In genomic region chr6:11618533-11618932, GRCh38 we compare ENCODE assay signal across 13 cellular contexts.
A peak's percentile ranks its signal among the peaks of the same experiment; 100 is the strongest.
DNase-seq lines count a peak whose midpoint lies in the region; ATAC-seq and TF ChIP-seq lines count a peak whose summit lies in the region.
"Had no signal": no experiment of that assay in that cellular context is flagged by ENCODE, and none has a peak within 500 bp of the region (broad histone marks: within the 10 kb centered on the region; RNA-seq: fewer than 3 reads in every experiment).

No MANE protein-coding gene starts in this region.

- H3K27ac Mint-ChIP-seq in neural progenitor cell, result no peak overlapping the region
- no peak overlapping the region for H3K27ac Mint-ChIP-seq in natural killer cell treated with Interleukin-12 subunit alpha and Interleukin-12 subunit beta and Interleukin-15 and Interleukin-18, amount 100 ng/mL, for 72 hours

- H3K4me1 ChIP-seq in neural progenitor cell, result peaks cover 14% of the 10 kb centered on the region
- no peaks in the 10 kb centered on the region for H3K4me1 ChIP-seq in colonic mucosa

- ATAC-seq in HG03342 (IDR thresholded peaks at IDR 0.05; ENCODE audit: unreplicated experiment), result no peak
- ATAC-seq in natural killer cell treated with Interleukin-12 subunit alpha and Interleukin-12 subunit beta and Interleukin-15 and Interleukin-18, amount 100 ng/mL, for 72 hours, result no peak
- ATAC-seq: activated T-cell treated with anti-CD3 and anti-CD28 coated beads, Interleukin-2, amount 50 U/mL, for 4 hours had no signal

- H3K9me3 ChIP-seq in neural progenitor cell (ENCODE audit: low read depth) (no peaks in the 10 kb centered on the region), colonic mucosa (no peaks in the 10 kb centered on the region)
- H3K9me3 ChIP-seq: esophagus muscularis mucosa, SJSA1 had no signal

- no peaks in the 10 kb centered on the region for H3K36me3 ChIP-seq in neural progenitor cell
- no peaks in the 10 kb centered on the region for H3K36me3 ChIP-seq in colonic mucosa
- H3K36me3 ChIP-seq: esophagus muscularis mucosa had no signal

- intact Hi-C loops in colonic mucosa (cut with DNase I), result no loop called here

- no peak overlapping the region for H3K9ac ChIP-seq in neural progenitor cell
- no peak overlapping the region for H3K9ac ChIP-seq in colonic mucosa (ENCODE audit: low read depth in 2 of 2, low read length in 2 of 2)
- H3K9ac ChIP-seq: parathyroid adenoma had no signal

- no peak overlapping the region for H3K4me2 ChIP-seq in neural progenitor cell

- no peaks in the 10 kb centered on the region for H4K20me1 ChIP-seq in neural progenitor cell (ENCODE audit: low read depth)

- in situ Hi-C loops in astrocyte of the spinal cord (cut with HindIII; ENCODE audit: low sequenced_read_pairs), result no loop called here

- peaks cover 29% of the 10 kb centered on the region for H3K4me1 Mint-ChIP-seq in neural progenitor cell
- H3K4me1 Mint-ChIP-seq in natural killer cell treated with Interleukin-12 subunit alpha and Interleukin-12 subunit beta and Interleukin-15 and Interleukin-18, amount 100 ng/mL, for 72 hours (ENCODE audit: low read depth in 2 of 2), result no peaks in the 10 kb centered on the region

- H2AFZ ChIP-seq in neural progenitor cell (replicated peaks), result no peak overlapping the region
- H2AFZ ChIP-seq: parathyroid adenoma had no signal

- peak; percentile 36 for DNase-seq in DMS53 (lab: John Stamatoyannopoulos, UW)
- no peak for DNase-seq in DMS53 treated with DMSO at 0.1 percent for 48 hours (lab: John Stamatoyannopoulos, UW; ENCODE audit: unreplicated experiment)
- DNase-seq in Kasumi-1 (lab: John Stamatoyannopoulos, UW), result peak; percentile 44 to 56
- DNase-seq in astrocyte of the spinal cord (ENCODE audit: low read depth, low spot score), result peak; percentile 54
- no peak for DNase-seq in neural progenitor cell (ENCODE audit: low spot score)
- no peak for DNase-seq in colonic mucosa
- DNase-seq in natural killer cell treated with Interleukin-12 subunit alpha and Interleukin-12 subunit beta and Interleukin-15 and Interleukin-18, amount 100 ng/mL, for 72 hours (ENCODE audit: low spot score), result no peak
- DNase-seq: activated T-cell treated with anti-CD3 and anti-CD28 coated beads, Interleukin-2, amount 50 U/mL, for 4 hours had no signal

- TF ChIP-seq CTCF in astrocyte of the spinal cord (IDR thresholded peaks at IDR 0.05; ENCODE audit: low read depth, low read length) (peak; percentile 34), neural progenitor cell (IDR thresholded peaks at IDR 0.05) (peak; percentile 57), colonic mucosa (IDR thresholded peaks at IDR 0.05) (no peak)

- H3K27me3 Mint-ChIP-seq in neural progenitor cell (ENCODE audit: insufficient read depth, low read depth), result peaks cover 8% of the 10 kb centered on the region
- H3K27me3 Mint-ChIP-seq in natural killer cell treated with Interleukin-12 subunit alpha and Interleukin-12 subunit beta and Interleukin-15 and Interleukin-18, amount 100 ng/mL, for 72 hours, result peaks cover 0 to 7% of the 10 kb centered on the region in 2 donors

- H3K27me3 ChIP-seq in neural progenitor cell, result no peaks in the 10 kb centered on the region
- no peaks in the 10 kb centered on the region for H3K27me3 ChIP-seq in colonic mucosa
- H3K27me3 ChIP-seq: esophagus muscularis mucosa, SJSA1 had no signal

- H3F3A ChIP-seq in neural progenitor cell (ENCODE audit: low read depth), result peaks cover 10% of the 10 kb centered on the region

- H3K9me3 Mint-ChIP-seq in neural progenitor cell, result no peaks in the 10 kb centered on the region
- H3K9me3 Mint-ChIP-seq in natural killer cell treated with Interleukin-12 subunit alpha and Interleukin-12 subunit beta and Interleukin-15 and Interleukin-18, amount 100 ng/mL, for 72 hours, result no peaks in the 10 kb centered on the region
- H3K9me3 Mint-ChIP-seq: activated T-cell treated with anti-CD3 and anti-CD28 coated beads, Interleukin-2, amount 50 U/mL, for 4 hours had no signal

- H3K4me3 ChIP-seq in astrocyte of the spinal cord (ENCODE audit: low read depth, low read length), result no peak overlapping the region
- no peak overlapping the region for H3K4me3 ChIP-seq in neural progenitor cell
- no peak overlapping the region for H3K4me3 ChIP-seq in colonic mucosa
- H3K4me3 ChIP-seq: esophagus muscularis mucosa, SJSA1 had no signal

- H3K79me2 ChIP-seq in neural progenitor cell (ENCODE audit: low read depth), result no peaks in the 10 kb centered on the region
- H3K79me2 ChIP-seq: parathyroid adenoma had no signal

- no peaks in the 10 kb centered on the region for H3K36me3 Mint-ChIP-seq in neural progenitor cell
- no peaks in the 10 kb centered on the region for H3K36me3 Mint-ChIP-seq in natural killer cell treated with Interleukin-12 subunit alpha and Interleukin-12 subunit beta and Interleukin-15 and Interleukin-18, amount 100 ng/mL, for 72 hours

- no peak overlapping the region for H3K27ac ChIP-seq in neural progenitor cell
- no peak overlapping the region for H3K27ac ChIP-seq in colonic mucosa
- H3K27ac ChIP-seq: esophagus muscularis mucosa, HL-60, parathyroid adenoma, SJSA1 had no signal

- no peak overlapping the region for H3K4me3 Mint-ChIP-seq in neural progenitor cell
- H3K4me3 Mint-ChIP-seq in natural killer cell treated with Interleukin-12 subunit alpha and Interleukin-12 subunit beta and Interleukin-15 and Interleukin-18, amount 100 ng/mL, for 72 hours, result no peak overlapping the region
- H3K4me3 Mint-ChIP-seq: activated T-cell treated with anti-CD3 and anti-CD28 coated beads, Interleukin-2, amount 50 U/mL, for 4 hours had no signal

Comparison
In these comparisons a context has a peak if more than half of its experiments do, and no peak if none do; other contexts are left out.
1. DNase-seq: peak in DMS53 (single experiment), Kasumi-1 (2 of 2) and astrocyte of the spinal cord (single experiment); none in DMS53 treated with DMSO at 0.1 percent for 48 hours (single experiment), neural progenitor cell (single experiment), colonic mucosa (single experiment) and natural killer cell treated with Interleukin-12 subunit alpha and Interleukin-12 subunit beta and Interleukin-15 and Interleukin-18, amount 100 ng/mL, for 72 hours (single experiment).